Comparison of ENCODE assay signal across 12 cellular contexts in the genomic region with DNA sequence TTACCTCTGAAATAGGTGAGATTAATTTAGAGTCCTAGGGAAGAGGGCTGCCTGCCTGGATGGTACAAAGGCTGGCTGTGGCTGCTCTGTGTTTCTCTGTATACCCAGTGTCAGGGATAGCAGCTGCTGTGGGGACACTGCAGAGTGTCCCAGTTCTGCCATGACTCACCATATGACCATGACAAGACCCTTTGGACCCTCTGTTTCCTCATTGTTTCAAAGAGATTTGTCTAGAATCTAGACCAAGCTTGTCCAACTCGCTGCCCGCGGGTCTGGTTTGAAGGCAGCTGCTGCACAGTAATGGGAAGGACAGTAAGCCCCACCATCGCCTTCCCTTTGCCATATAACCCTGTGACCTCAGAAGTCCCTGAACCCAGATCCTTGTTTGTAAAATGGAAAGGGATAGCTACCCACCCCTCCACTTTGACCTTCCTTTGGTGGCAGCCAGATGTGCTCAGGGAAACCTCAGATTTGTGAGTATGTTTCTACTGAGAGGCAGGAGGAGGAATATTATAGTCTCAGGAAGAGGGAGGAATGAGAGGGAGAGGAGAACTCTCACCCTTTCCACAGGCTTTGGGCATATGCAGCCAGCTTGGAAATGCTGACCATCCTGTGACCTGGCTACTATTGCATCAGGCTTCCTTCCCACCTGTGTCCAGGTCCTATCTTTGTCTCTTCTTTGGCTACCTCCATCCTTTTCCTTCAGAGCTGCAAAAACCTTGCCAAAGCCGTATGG. TPM values are rescaled to one million over a fixed set of nuclear protein-coding genes. Genes with fewer than 3 reads are reported as not detected.
A peak's percentile ranks its signal among the peaks of the same experiment; 100 is the strongest.
DNase-seq lines count a peak whose midpoint lies in the region; ATAC-seq and TF ChIP-seq lines count a peak whose summit lies in the region.
"Had no signal": no experiment of that assay in that cellular context is flagged by ENCODE, and none has a peak within 500 bp of the region (broad histone marks: within the 10 kb centered on the region; RNA-seq: fewer than 3 reads in every experiment).

No MANE protein-coding gene starts in this region.

- DNase-seq in IMR-90 (no peak), naive B cell (no peak), left colon (no peak)
- DNase-seq: NK-92 treated with Interleukin-12 subunit alpha and Interleukin-12 subunit beta, amount 100 ng/mL, for 24 hours; stimulated activated CD4-positive, alpha-beta T cell treated with anti-CD3 and anti-CD28 coated beads, Interleukin-4, amount 100 ng/mL, for 1 hour had no signal

- no peak for TF ChIP-seq CTCF in IMR-90 (conservative IDR thresholded peaks at IDR 0.05; ENCODE audit: low read depth, low read length)

- no peak overlapping the region for H2BK15ac ChIP-seq in IMR-90 (ENCODE audit: low read depth, low read length)

- no peak overlapping the region for H2AFZ ChIP-seq in IMR-90 (replicated peaks; ENCODE audit: low read length, poor library complexity)

- H3K9me3 ChIP-seq in BLaER1 (no peaks in the 10 kb centered on the region), IMR-90 (ENCODE audit: control insufficient read depth, insufficient read depth, low read length) (no peaks in the 10 kb centered on the region)

- H4K91ac ChIP-seq in IMR-90 (ENCODE audit: insufficient read depth, low read depth, low read length), result no peak overlapping the region

- no peak overlapping the region for H3K23ac ChIP-seq in IMR-90 (ENCODE audit: low read depth, low read length)

- H3K4me1 ChIP-seq in BLaER1 (peaks cover 87% of the 10 kb centered on the region), IMR-90 (ENCODE audit: control insufficient read depth, insufficient read depth, low read length) (peaks cover 9% of the 10 kb centered on the region)

- WGBS in IMR-90 (ENCODE audit: extremely low coverage in 2 of 2, insufficient read length in 1 of 2), 2 experiments, result no CpG with 5 or more reads among the region's 5 CpGs

- dilution Hi-C loops in IMR-90 (cut with HindIII; ENCODE audit: low sequenced_read_pairs, unreplicated experiment), result no loop called here

- in situ Hi-C loops in IMR-90 (cut with MboI; ENCODE audit: low sequenced_read_pairs), result loop anchor here (25.0 kb wide), 1 partner anchor 461 kb away; the partner anchor contains the start of gene CHD6

- no peak overlapping the region for H2BK5ac ChIP-seq in IMR-90 (ENCODE audit: low read depth, low read length, poor library complexity, severe bottlenecking)

- H2BK120ac ChIP-seq in IMR-90 (ENCODE audit: low read depth, low read length), result no peak overlapping the region

- H3K27me3 ChIP-seq in BLaER1, result no peaks in the 10 kb centered on the region
- H3K27me3 ChIP-seq in IMR-90 (ENCODE audit: control insufficient read depth, insufficient read depth, low read length), result no peaks in the 10 kb centered on the region

- H3K14ac ChIP-seq in IMR-90 (replicated peaks; ENCODE audit: low read depth, low read length), result 0 out of 2 replicates have a peak overlapping the region, but pooled peaks have one; percentile 33

- no peaks in the 10 kb centered on the region for H3K9me3 Mint-ChIP-seq in naive B cell
- no peaks in the 10 kb centered on the region for H3K9me3 Mint-ChIP-seq in stimulated activated memory B cell treated with anti-CD40 and anti-IgM and Interleukin-4, amounts not matched to agents 10 μg/mL and 1 μg/mL and 100 μg/mL, for 72 hours
- H3K9me3 Mint-ChIP-seq: WTC11 had no signal

- no peak overlapping the region for H2BK20ac ChIP-seq in IMR-90 (ENCODE audit: low read depth, low read length)

- peak overlapping the region; percentile 37 for H2AK9ac ChIP-seq in IMR-90 (replicated peaks; ENCODE audit: low read depth, low read length, poor library complexity)

- no peak for TF ChIP-seq RAD21 in IMR-90 (IDR thresholded peaks at IDR 0.05; ENCODE audit: low read length)

- peaks cover 66% of the 10 kb centered on the region for H3K9me1 ChIP-seq in IMR-90 (ENCODE audit: insufficient read depth, low read length)

- peaks cover 83% of the 10 kb centered on the region for H3K36me3 ChIP-seq in BLaER1
- peaks cover 3% of the 10 kb centered on the region; the same call in 1 of the 2 replicates for H3K36me3 ChIP-seq in IMR-90 (ENCODE audit: control insufficient read depth, insufficient read depth, low read length)

- H3K18ac ChIP-seq in IMR-90 (ENCODE audit: low read depth, low read length), result no peak overlapping the region

- intact Hi-C loops in IMR-90 (cut with micrococcal nuclease), result no loop called here
- intact Hi-C loops in left colon (cut with DNase I, micrococcal nuclease), result no loop called here

- peaks cover 0 to 7% of the 10 kb centered on the region in 2 donors for H3K36me3 Mint-ChIP-seq in naive B cell
- peaks cover 10% of the 10 kb centered on the region for H3K36me3 Mint-ChIP-seq in stimulated activated memory B cell treated with anti-CD40 and anti-IgM and Interleukin-4, amounts not matched to agents 10 μg/mL and 1 μg/mL and 100 μg/mL, for 72 hours

- no peak for TF ChIP-seq POLR2A in IMR-90 (IDR thresholded peaks at IDR 0.05; ENCODE audit: low read depth, low read length)

- peaks cover 0 to 9% (median 0%) of the 10 kb centered on the region in 3 donors for H3K27me3 Mint-ChIP-seq in naive B cell
- no peaks in the 10 kb centered on the region for H3K27me3 Mint-ChIP-seq in stimulated activated memory B cell treated with anti-CD40 and anti-IgM and Interleukin-4, amounts not matched to agents 10 μg/mL and 1 μg/mL and 100 μg/mL, for 72 hours

- H3K79me1 ChIP-seq in IMR-90 (ENCODE audit: low read depth in 1 of 2, low read length in 2 of 2), result peaks cover 62 to 99% of the 10 kb centered on the region in 2 experiments

- H3K27ac Mint-ChIP-seq in naive B cell, result peak overlapping the region in 5 of 6 donors; percentile 46 to 93 (median 85)
- H3K27ac Mint-ChIP-seq in stimulated activated memory B cell treated with anti-CD40 and anti-IgM and Interleukin-4, amounts not matched to agents 10 μg/mL and 1 μg/mL and 100 μg/mL, for 72 hours, result no peak overlapping the region
- H3K27ac Mint-ChIP-seq: WTC11 had no signal

- CTCF ChIA-PET in IMR-90 (lab: Yijun Ruan, JAX), result interaction anchor here (0.6 to 0.7 kb wide), 2 partner anchors 101 to 542 kb away, joined by 3 read pairs; no protein-coding TSS in a partner anchor

- 0 out of 2 replicates have a peak overlapping the region, but pooled peaks have one; percentile 9 for H3K4me2 ChIP-seq in BLaER1
- H3K4me2 ChIP-seq in IMR-90 (ENCODE audit: low read depth, low read length), result no peak overlapping the region

- H3K27ac ChIP-seq in BLaER1, result no peak overlapping the region
- H3K27ac ChIP-seq in IMR-90 (ENCODE audit: insufficient read depth, low read length), result no peak overlapping the region
- H3K27ac ChIP-seq in cingulate gyrus (ENCODE audit: low read depth, low read length), result peak overlapping the region; percentile 55

- POLR2A ChIA-PET in IMR-90 (lab: Charles Lee; ENCODE audit: unreplicated experiment), result interaction anchor here (0.6 kb wide), 1 partner anchor 189 kb away, joined by 3 read pairs; the partner anchor contains the start of gene LPIN3

- no peak overlapping the region for H3K9ac ChIP-seq in BLaER1
- no peak overlapping the region for H3K9ac ChIP-seq in IMR-90 (ENCODE audit: low read depth, low read length)

- no TSS peak for BruUV-seq in IMR-90 (replicated peaks; lab: Mats Ljungman, UMichigan)

- no peak overlapping the region for H3K4me3 ChIP-seq in BLaER1
- no peak overlapping the region for H3K4me3 ChIP-seq in IMR-90 (ENCODE audit: insufficient read depth, low read depth, low read length)

- peak overlapping the region in 1 of 8 donors; percentile 2 for H3K4me3 Mint-ChIP-seq in naive B cell
- H3K4me3 Mint-ChIP-seq in stimulated activated memory B cell treated with anti-CD40 and anti-IgM and Interleukin-4, amounts not matched to agents 10 μg/mL and 1 μg/mL and 100 μg/mL, for 72 hours, result no peak overlapping the region
- H3K4me3 Mint-ChIP-seq: WTC11 had no signal

- H4K8ac ChIP-seq in IMR-90 (ENCODE audit: low read depth in 2 of 2, low read length in 2 of 2), result no peak overlapping the region

- H4K5ac ChIP-seq in IMR-90 (ENCODE audit: low read depth, low read length), result no peak overlapping the region

- no peak overlapping the region for H3K56ac ChIP-seq in IMR-90 (ENCODE audit: extremely low read depth, insufficient read depth, low read length)

- ATAC-seq in IMR-90 (ENCODE audit: low read depth) (no peak), naive B cell (ENCODE audit: low read depth in 2 of 2) (no peak), left colon (no peak), GM19023 (IDR thresholded peaks at IDR 0.05; ENCODE audit: unreplicated experiment) (no peak), GM21360 (IDR thresholded peaks at IDR 0.05; ENCODE audit: unreplicated experiment) (no peak)
- no peak for ATAC-seq in stimulated activated memory B cell treated with anti-CD40 and anti-IgM and Interleukin-4, amounts not matched to agents 10 μg/mL and 1 μg/mL and 100 μg/mL, for 72 hours
- ATAC-seq: HCT116, WTC11 had no signal

- H4K20me1 ChIP-seq in BLaER1, result peaks cover 100% of the 10 kb centered on the region
- H4K20me1 ChIP-seq in IMR-90 (ENCODE audit: insufficient read depth, low read length), result peaks cover 100% of the 10 kb centered on the region

- peaks cover 52 to 84% (median 66%) of the 10 kb centered on the region in 3 donors for H3K4me1 Mint-ChIP-seq in naive B cell
- H3K4me1 Mint-ChIP-seq in stimulated activated memory B cell treated with anti-CD40 and anti-IgM and Interleukin-4, amounts not matched to agents 10 μg/mL and 1 μg/mL and 100 μg/mL, for 72 hours, result peaks cover 57% of the 10 kb centered on the region

- no peak overlapping the region for H2AK5ac ChIP-seq in IMR-90 (ENCODE audit: low read depth, low read length)

- no peak overlapping the region for H3K4ac ChIP-seq in IMR-90 (ENCODE audit: low read depth, low read length)

TF ChIP-seq in IMR-90, 13 proteins besides CTCF, POLR2A, EP300 and RAD21 (continues in another document):
- no peak for TF ChIP-seq NFE2L2 (IDR thresholded peaks at IDR 0.05; ENCODE audit: low read depth, low read length)
- no peak for TF ChIP-seq CHD1 (IDR thresholded peaks at IDR 0.05; ENCODE audit: low read depth, low read length)
- TF ChIP-seq MAZ (IDR thresholded peaks at IDR 0.05; ENCODE audit: borderline replicate concordance, low read depth, low read length), result no peak
- no peak for TF ChIP-seq USF2 (IDR thresholded peaks at IDR 0.05; ENCODE audit: low read depth, low read length)
- TF ChIP-seq SMC3 (IDR thresholded peaks at IDR 0.05; ENCODE audit: low read depth, low read length), result no peak
- no peak for TF ChIP-seq FOS (IDR thresholded peaks at IDR 0.05; ENCODE audit: low read depth, low read length)

RNA-seq across cellular contexts. Expression of gene PLCG1, which starts 14.0 kb away (rescaled TPM):
- total RNA-seq in IMR-90 (2012; rRNA removed), result 54.7 and 59.1 TPM in 2 replicates
- 69.1 and 74.2 TPM in 2 replicates for polyA plus RNA-seq in IMR-90 (2012; rRNA removed)
- polyA plus RNA-seq in IMR-90 (2012; cell fraction: cytosol; rRNA removed), result 22.5 and 32.9 TPM in 2 replicates
- polyA plus RNA-seq in IMR-90 (2012; cell fraction: nucleus; rRNA removed; ENCODE audit: low replicate concordance), result 442 and 448 TPM in 2 replicates
- 10 to 100 TPM in 2 of 6 donors, 1 to 10 TPM in 4; 1.6 to 18.1 (median 8.0) TPM for polyA plus RNA-seq in naive B cell (ENCODE audit: low read depth in 6 of 6)
- total RNA-seq in left colon, result 10 to 100 TPM; 58.0 to 74.7 TPM
